ENCODE assay signal across 15 cellular contexts in the genomic region with DNA sequence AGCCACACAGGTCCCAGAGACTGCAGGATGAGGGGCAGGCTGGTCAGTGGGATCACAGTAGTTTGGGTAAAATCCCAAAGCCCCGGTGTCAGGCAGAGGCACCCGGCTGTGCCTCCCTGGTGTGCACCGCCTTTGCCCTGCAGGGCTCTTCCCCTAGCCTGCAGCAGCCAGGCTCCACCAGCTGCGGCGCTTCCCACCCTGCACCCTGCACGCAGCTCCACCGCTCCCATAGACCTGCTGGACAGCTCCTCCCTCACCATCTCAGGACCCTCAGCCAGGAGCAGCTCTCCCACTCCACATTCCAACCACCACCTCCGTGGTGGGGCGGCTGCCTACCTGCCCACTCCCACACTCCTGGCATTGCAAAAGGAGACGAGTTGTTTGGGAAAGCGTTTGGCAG.
DNase-seq lines count a peak whose midpoint lies in the region; ATAC-seq, FAIRE-seq and TF ChIP-seq lines count a peak whose summit lies in the region.
"Had no signal": no experiment of that assay in that cellular context is flagged by ENCODE, and none has a peak within 500 bp of the region (broad histone marks: within the 10 kb centered on the region; RNA-seq: fewer than 3 reads in every experiment).

No MANE protein-coding gene starts in this region.

- peak; percentile 13 for DNase-seq in right atrium auricular region (ENCODE audit: low spot score)
- DNase-seq in right cardiac atrium, result no peak
- peak; percentile 66 for DNase-seq in WTC11 (ENCODE audit: low spot score)
- DNase-seq in HepG2 (ENCODE audit: low spot score), result no peak
- peak; percentile 54 to 77 for DNase-seq in vagina (ENCODE audit: extremely low spot score in 2 of 2)
- DNase-seq in ascending aorta (ENCODE audit: low spot score in 2 of 2), result no peak
- DNase-seq: foreskin melanocyte, GDM1, NCI-H2029 treated with DMSO at 0.1 percent for 48 hours had no signal

- no peaks in the 10 kb centered on the region for H4K20me1 ChIP-seq in HepG2 (ENCODE audit: insufficient read depth, low read length)

- H3K9ac ChIP-seq in HepG2 (ENCODE audit: insufficient read depth, low read depth, low read length), result no peak overlapping the region
- H3K9ac ChIP-seq: neural progenitor cell had no signal

- FAIRE-seq in HepG2 (lab: Jason Lieb, UNC), result no peak
- FAIRE-seq: islet of Langerhans had no signal

- H3K27me3 ChIP-seq in right atrium auricular region (no peaks in the 10 kb centered on the region), right cardiac atrium (ENCODE audit: control insufficient read depth, insufficient read depth) (no peaks in the 10 kb centered on the region), HepG2 (ENCODE audit: control insufficient read depth in 1 of 2, insufficient read depth in 2 of 2, low read length in 2 of 2) (peaks cover 3 to 55% of the 10 kb centered on the region in 2 experiments; a peak in 4 of 5 replicates), vagina (no peaks in the 10 kb centered on the region), ascending aorta (no peaks in the 10 kb centered on the region)
- H3K27me3 ChIP-seq: neural progenitor cell had no signal

- no peaks in the 10 kb centered on the region for H3K36me3 Mint-ChIP-seq in WTC11
- H3K36me3 Mint-ChIP-seq: neural progenitor cell had no signal

- peaks cover 23% of the 10 kb centered on the region for H3K4me1 Mint-ChIP-seq in WTC11
- H3K4me1 Mint-ChIP-seq: B cell had no signal

- WGBS in right cardiac atrium, result 54% methylated on average over 11 of the region's 11 CpGs
- WGBS in HepG2 (ENCODE audit: low lambda C conversion rate), result 10% methylated on average over 9 of the region's 11 CpGs

- TF ChIP-seq EP300 in HepG2 (IDR thresholded peaks at IDR 0.05; ENCODE audit: low read depth in 2 of 2, low read length in 2 of 2) (no peak), HepG2 (CRISPR knock-in tag; IDR thresholded peaks at IDR 0.05; ENCODE audit: borderline replicate concordance) (no peak)

- H3K27me3 Mint-ChIP-seq in WTC11 (ENCODE audit: low read depth), result peaks cover under 1% of the 10 kb centered on the region

- ATAC-seq in right cardiac atrium (no peak), WTC11 (peak; percentile 97), HepG2 (peak; percentile 82), GM19328 (IDR thresholded peaks at IDR 0.05; ENCODE audit: unreplicated experiment) (no peak), GM18511 (IDR thresholded peaks at IDR 0.05; ENCODE audit: unreplicated experiment) (no peak)

- TF ChIP-seq POLR2A in HepG2 (IDR thresholded peaks at IDR 0.05; ENCODE audit: insufficient read depth in 1 of 2, low read depth in 2 of 2, low read length in 2 of 2) (no peak), vagina (IDR thresholded peaks at IDR 0.05) (no peak)

- no peak for TF ChIP-seq RAD21 in HepG2 (CRISPR knock-in tag; IDR thresholded peaks at IDR 0.05)

- no TSS peak for BruUV-seq in HepG2 (replicated peaks; lab: Mats Ljungman, UMichigan)

- in situ Hi-C loops in HepG2 (cut with HindIII; ENCODE audit: extremely low pct_ligation_motif_present, low pct_unique_long_range_greater_than_20kb), result no loop called here

- CTCF ChIA-PET in WTC11 (lab: Charles Lee) (interaction anchor here (0.6 to 1.7 kb wide), 6 partner anchors 9 to 392 kb away, joined by 3 to 5 read pairs (median 3); a partner anchor contains a TSS), HepG2 (lab: Yijun Ruan, JAX; ENCODE audit: low intra/inter-chr PET ratio, low total read pairs) (no interaction called here)

- H3K9me3 ChIP-seq in right atrium auricular region, result peaks cover 0 to 4% of the 10 kb centered on the region in 2 donors
- no peaks in the 10 kb centered on the region for H3K9me3 ChIP-seq in right cardiac atrium (ENCODE audit: control insufficient read depth, low read length)
- H3K9me3 ChIP-seq in HepG2 (ENCODE audit: low read length), result no peaks in the 10 kb centered on the region
- H3K9me3 ChIP-seq in vagina, result no peaks in the 10 kb centered on the region
- H3K9me3 ChIP-seq in ascending aorta, result no peaks in the 10 kb centered on the region

- no peaks in the 10 kb centered on the region for H3K4me1 ChIP-seq in right atrium auricular region
- peaks cover 2% of the 10 kb centered on the region for H3K4me1 ChIP-seq in right cardiac atrium (ENCODE audit: control insufficient read depth, insufficient read depth, low read length)
- H3K4me1 ChIP-seq in HepG2 (ENCODE audit: insufficient read depth, low read length), result no peaks in the 10 kb centered on the region
- H3K4me1 ChIP-seq in vagina, result no peaks in the 10 kb centered on the region
- peaks cover 0 to 3% of the 10 kb centered on the region in 2 donors for H3K4me1 ChIP-seq in ascending aorta
- H3K4me1 ChIP-seq: neural progenitor cell had no signal

- H3K9me3 Mint-ChIP-seq in WTC11, result no peaks in the 10 kb centered on the region; the same call in 1 of the 2 replicates
- H3K9me3 Mint-ChIP-seq: dendritic cell treated with granulocyte-macrophage colony-stimulating factor and Interleukin-4, amounts not matched to agents 40 ng/mL and 50 ng/mL, for 4 days had no signal

- POLR2A ChIA-PET in WTC11 (lab: Charles Lee), result no interaction called here
- POLR2A ChIA-PET in HepG2 (lab: Yijun Ruan, JAX), result no interaction called here

- H3K27ac Mint-ChIP-seq in WTC11, result no peak overlapping the region
- H3K27ac Mint-ChIP-seq: B cell; dendritic cell treated with granulocyte-macrophage colony-stimulating factor and Interleukin-4, amounts not matched to agents 40 ng/mL and 50 ng/mL, for 4 days; neural progenitor cell had no signal

- no peaks in the 10 kb centered on the region for H3K79me2 ChIP-seq in HepG2 (ENCODE audit: insufficient read depth, low read length)

- TF ChIP-seq CTCF in right atrium auricular region (IDR thresholded peaks at IDR 0.05), result peak in 1 of 2 donors; percentile 28
- 0 out of 2 replicates have a peak, but pooled peaks have one; percentile 26 for TF ChIP-seq CTCF in WTC11 (IDR thresholded peaks at IDR 0.05)
- TF ChIP-seq CTCF in HepG2 (CRISPR knock-in tag; IDR thresholded peaks at IDR 0.05), result no peak
- TF ChIP-seq CTCF in vagina (IDR thresholded peaks at IDR 0.05), result no peak
- TF ChIP-seq CTCF in ascending aorta (IDR thresholded peaks at IDR 0.05), result no peak

- H3K4me3 ChIP-seq in right atrium auricular region (no peak overlapping the region), right cardiac atrium (ENCODE audit: low read length) (no peak overlapping the region), HepG2 (replicated peaks in 1 of 3; ENCODE audit: insufficient read depth in 1 of 3, low read depth in 2 of 3, low read length in 3 of 3) (no peak overlapping the region), vagina (no peak overlapping the region), ascending aorta (no peak overlapping the region)
- H3K4me3 ChIP-seq: neural progenitor cell had no signal

- H3K4me2 ChIP-seq in HepG2 (ENCODE audit: low read depth, low read length), result no peak overlapping the region
- H3K4me2 ChIP-seq: neural progenitor cell had no signal

- H3K36me3 ChIP-seq in right atrium auricular region, result no peaks in the 10 kb centered on the region
- no peaks in the 10 kb centered on the region for H3K36me3 ChIP-seq in HepG2 (replicated peaks in 1 of 2; ENCODE audit: control insufficient read depth in 1 of 2, insufficient read depth in 2 of 2, low read length in 2 of 2)
- H3K36me3 ChIP-seq in vagina, result no peaks in the 10 kb centered on the region
- H3K36me3 ChIP-seq in ascending aorta, result no peaks in the 10 kb centered on the region
- H3K36me3 ChIP-seq: neural progenitor cell had no signal

- H3K4me3 Mint-ChIP-seq in WTC11, result no peak overlapping the region
- H3K4me3 Mint-ChIP-seq: B cell; dendritic cell treated with granulocyte-macrophage colony-stimulating factor and Interleukin-4, amounts not matched to agents 40 ng/mL and 50 ng/mL, for 4 days; neural progenitor cell had no signal

- intact Hi-C loops in right cardiac atrium (cut with DNase I) (no loop called here), HepG2 (cut with micrococcal nuclease; ENCODE audit: unreplicated experiment) (no loop called here), vagina (cut with DNase I) (no loop called here), ascending aorta (cut with DNase I) (no loop called here)

- H2AFZ ChIP-seq in HepG2 (ENCODE audit: low read length), result no peak overlapping the region
- H2AFZ ChIP-seq: neural progenitor cell had no signal

- H3K27ac ChIP-seq in right atrium auricular region (no peak overlapping the region), right cardiac atrium (ENCODE audit: low read length) (no peak overlapping the region), HepG2 (ENCODE audit: extremely low read length, insufficient read depth, low read length) (no peak overlapping the region), vagina (no peak overlapping the region), ascending aorta (no peak overlapping the region)
- H3K27ac ChIP-seq: neural progenitor cell had no signal

TF ChIP-seq in WTC11, 78 proteins besides CTCF, POLR2A, EP300 and RAD21:
- TF ChIP-seq MYBL2 (CRISPR knock-in tag; IDR thresholded peaks at IDR 0.05), result no peak
- TF ChIP-seq, protein P1, sequence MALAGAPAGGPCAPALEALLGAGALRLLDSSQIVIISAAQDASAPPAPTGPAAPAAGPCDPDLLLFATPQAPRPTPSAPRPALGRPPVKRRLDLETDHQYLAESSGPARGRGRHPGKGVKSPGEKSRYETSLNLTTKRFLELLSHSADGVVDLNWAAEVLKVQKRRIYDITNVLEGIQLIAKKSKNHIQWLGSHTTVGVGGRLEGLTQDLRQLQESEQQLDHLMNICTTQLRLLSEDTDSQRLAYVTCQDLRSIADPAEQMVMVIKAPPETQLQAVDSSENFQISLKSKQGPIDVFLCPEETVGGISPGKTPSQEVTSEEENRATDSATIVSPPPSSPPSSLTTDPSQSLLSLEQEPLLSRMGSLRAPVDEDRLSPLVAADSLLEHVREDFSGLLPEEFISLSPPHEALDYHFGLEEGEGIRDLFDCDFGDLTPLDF (CRISPR knock-in tag; IDR thresholded peaks at IDR 0.05), result no peak
- peak; percentile 95 for TF ChIP-seq ZNF423 (CRISPR knock-in tag; IDR thresholded peaks at IDR 0.05)
- TF ChIP-seq FOXP1 (CRISPR knock-in tag; IDR thresholded peaks at IDR 0.05; ENCODE audit: borderline replicate concordance), result 0 out of 2 replicates have a peak, but pooled peaks have one; percentile 28
TF ChIP-seq in WTC11: peak in this region for 2.

TF ChIP-seq in HepG2, 621 proteins besides CTCF, POLR2A, EP300 and RAD21 (continues in another document):
- peak; percentile 83 for TF ChIP-seq MIER2 (CRISPR knock-in tag; IDR thresholded peaks at IDR 0.05)
- TF ChIP-seq THAP11 (CRISPR knock-in tag; IDR thresholded peaks at IDR 0.05), result no peak

Comparison
In these comparisons a context has a peak if more than half of its experiments do, and no peak if none do; other contexts are left out.
1. DNase-seq: peak in right atrium auricular region (single experiment), WTC11 (single experiment) and vagina (2 of 2); none in right cardiac atrium (0 of 3), HepG2 (single experiment) and ascending aorta (0 of 2).
2. ATAC-seq: peak in WTC11 (single experiment) and HepG2 (single experiment); none in right cardiac atrium (0 of 2), GM19328 (single experiment) and GM18511 (single experiment).